Comparison of ENCODE assay signal across 18 cellular contexts in genomic region chr2:127231130-127231865, GRCh38. TPM values are rescaled to one million over a fixed set of nuclear protein-coding genes. Genes with fewer than 3 reads are reported as not detected.
"Had no signal": no experiment of that assay in that cellular context is flagged by ENCODE, and none has a peak within 500 bp of the region (broad histone marks: within the 10 kb centered on the region; RNA-seq: fewer than 3 reads in every experiment).

No MANE protein-coding gene starts in this region.

- DNase-seq: activated CD4-positive, alpha-beta memory T cell treated with anti-CD3 and anti-CD28 coated beads, Interleukin-2, amount 10 ng/mL, durations not matched to agents 7 days and 5 days; activated CD4-positive, alpha-beta T cell treated with anti-CD3 and anti-CD28 coated beads for 4 hours; activated effector memory CD4-positive, alpha-beta T cell treated with Interleukin-2 at 50 U/mL for 16 hours; activated T-cell treated with anti-CD3 and anti-CD28 coated beads, Interleukin-2, amount 50 U/mL, for 24 hours; head of caudate nucleus; immature natural killer cell; left cardiac atrium; natural killer cell; small intestine; stimulated activated CD4-positive, alpha-beta T cell treated with anti-CD3 and anti-CD28 coated beads, Interleukin-4, amount 100 ng/mL, for 24 hours; stimulated activated naive CD4-positive, alpha-beta T cell; T-helper 17 cell; upper lobe of left lung; WERI-Rb-1 had no signal

- H3K9me3 ChIP-seq: suprapubic skin, upper lobe of left lung had no signal

- H3K27me3 ChIP-seq: cardiac muscle cell, suprapubic skin, upper lobe of left lung had no signal

- H3K36me3 ChIP-seq: cardiac muscle cell, suprapubic skin, upper lobe of left lung, WERI-Rb-1 had no signal

- H3K4me3 ChIP-seq: cardiac muscle cell, suprapubic skin, upper lobe of left lung had no signal

- H3K27ac ChIP-seq: cardiac muscle cell, suprapubic skin, upper lobe of left lung, WERI-Rb-1 had no signal

- ATAC-seq: esophagus mucosa, natural killer cell, T-helper 17 cell had no signal

RNA-seq across cellular contexts. Expression of gene CYP27C1, which starts 11.2 kb away (rescaled TPM):
- total RNA-seq: activated CD4-positive, alpha-beta memory T cell treated with anti-CD3 and anti-CD28 coated beads, Interleukin-2, amount 10 ng/mL, durations not matched to agents 7 days and 5 days; mononuclear cell; natural killer cell; T-helper 17 cell had no signal
- polyA plus RNA-seq: immature natural killer cell had no signal
